Comparison of ENCODE assay signal across 11 cellular contexts in genomic region chr12:49297695-49298060, GRCh38. TPM values are rescaled to one million over a fixed set of nuclear protein-coding genes. Genes with fewer than 3 reads are reported as not detected.
DNase-seq lines count a peak whose midpoint lies in the region; ATAC-seq, FAIRE-seq and TF ChIP-seq lines count a peak whose summit lies in the region.
"Had no signal": no experiment of that assay in that cellular context is flagged by ENCODE, and none has a peak within 500 bp of the region (broad histone marks: within the 10 kb centered on the region; RNA-seq: fewer than 3 reads in every experiment).

No MANE protein-coding gene starts in this region.

- H3K9ac ChIP-seq in HepG2 (ENCODE audit: insufficient read depth, low read depth, low read length): no peak overlapping the region

- H2AFZ ChIP-seq in HepG2 (ENCODE audit: low read length): no peak overlapping the region

- TF ChIP-seq POLR2A in HepG2 (IDR thresholded peaks at IDR 0.05; ENCODE audit: insufficient read depth in 1 of 2, low read depth in 2 of 2, low read length in 2 of 2): no peak
- TF ChIP-seq POLR2A in right lobe of liver (IDR thresholded peaks at IDR 0.05): no peak

- intact Hi-C loops in HepG2 (cut with micrococcal nuclease; ENCODE audit: unreplicated experiment) (no loop called here), right lobe of liver (cut with DNase I) (no loop called here)

- POLR2A ChIA-PET in HepG2 (lab: Yijun Ruan, JAX): interaction anchor here (0.6 to 1.2 kb wide), 2 partner anchors 32 to 495 kb away, joined by 4 to 11 read pairs; no protein-coding TSS in a partner anchor
- POLR2A ChIA-PET in WTC11 (lab: Charles Lee): interaction anchor here (0.9 to 1.5 kb wide), 5 partner anchors 21 to 50 kb away, joined by 3 to 4 read pairs (median 3); partner anchors contain the start of gene TROAP

- no peak for DNase-seq in HepG2 (ENCODE audit: low spot score)
- no peak for DNase-seq in right lobe of liver
- no peak for DNase-seq in WTC11 (ENCODE audit: low spot score)
- DNase-seq in islet precursor cell: peak; percentile 51
- DNase-seq in midbrain (lab: John Stamatoyannopoulos, UW): no peak
- DNase-seq in activated gamma-delta T cell treated with Interleukin-2 at 50 U/mL for 16 hours: no peak
- DNase-seq in natural killer cell treated with Interleukin-12 subunit alpha and Interleukin-12 subunit beta and Interleukin-15 and Interleukin-18, amount 100 ng/mL, for 72 hours (ENCODE audit: low spot score): no peak

- no TSS peak for BruUV-seq in HepG2 (replicated peaks; lab: Mats Ljungman, UMichigan)

- no peaks in the 10 kb centered on the region for H3K9me3 ChIP-seq in HepG2 (ENCODE audit: low read length)
- H3K9me3 ChIP-seq in right lobe of liver: no peaks in the 10 kb centered on the region

- ATAC-seq in HepG2: no peak
- ATAC-seq in right lobe of liver: no peak
- no peak for ATAC-seq in WTC11
- no peak for ATAC-seq in GM19395 (IDR thresholded peaks at IDR 0.05; ENCODE audit: unreplicated experiment)
- ATAC-seq in natural killer cell treated with Interleukin-12 subunit alpha and Interleukin-12 subunit beta and Interleukin-15 and Interleukin-18, amount 100 ng/mL, for 72 hours: no peak

- no peak overlapping the region for H3K27ac Mint-ChIP-seq in WTC11
- no peak overlapping the region for H3K27ac Mint-ChIP-seq in natural killer cell treated with Interleukin-12 subunit alpha and Interleukin-12 subunit beta and Interleukin-15 and Interleukin-18, amount 100 ng/mL, for 72 hours

- H3K36me3 ChIP-seq in HepG2 (replicated peaks in 1 of 2; ENCODE audit: control insufficient read depth in 1 of 2, insufficient read depth in 2 of 2, low read length in 2 of 2) (no peaks in the 10 kb centered on the region), right lobe of liver (no peaks in the 10 kb centered on the region)

- no peaks in the 10 kb centered on the region for H3K36me3 Mint-ChIP-seq in WTC11
- no peaks in the 10 kb centered on the region for H3K36me3 Mint-ChIP-seq in natural killer cell treated with Interleukin-12 subunit alpha and Interleukin-12 subunit beta and Interleukin-15 and Interleukin-18, amount 100 ng/mL, for 72 hours

- no peak overlapping the region for H3K27ac ChIP-seq in HepG2 (ENCODE audit: extremely low read length, insufficient read depth, low read length)
- H3K27ac ChIP-seq in right lobe of liver: no peak overlapping the region
- H3K27ac ChIP-seq: epithelial cell of prostate had no signal

- H3K4me3 ChIP-seq in HepG2 (replicated peaks in 1 of 3; ENCODE audit: insufficient read depth in 1 of 3, low read depth in 2 of 3, low read length in 3 of 3) (peak overlapping the region in 1 of 3 experiments; percentile 71; a peak in 1 of 6 replicates), right lobe of liver (no peak overlapping the region)

- H3K27me3 Mint-ChIP-seq in WTC11 (ENCODE audit: low read depth): peaks cover 87% of the 10 kb centered on the region
- peaks cover 19 to 30% of the 10 kb centered on the region in 2 donors for H3K27me3 Mint-ChIP-seq in natural killer cell treated with Interleukin-12 subunit alpha and Interleukin-12 subunit beta and Interleukin-15 and Interleukin-18, amount 100 ng/mL, for 72 hours

- no peak for TF ChIP-seq RAD21 in HepG2 (CRISPR knock-in tag; IDR thresholded peaks at IDR 0.05)

- no peaks in the 10 kb centered on the region for H4K20me1 ChIP-seq in HepG2 (ENCODE audit: insufficient read depth, low read length)

- peaks cover 10% of the 10 kb centered on the region for H3K4me1 ChIP-seq in HepG2 (ENCODE audit: insufficient read depth, low read length)
- no peaks in the 10 kb centered on the region for H3K4me1 ChIP-seq in right lobe of liver

- no peak for TF ChIP-seq EP300 in HepG2 (IDR thresholded peaks at IDR 0.05; ENCODE audit: low read depth in 2 of 2, low read length in 2 of 2)
- no peak for TF ChIP-seq EP300 in HepG2 (CRISPR knock-in tag; IDR thresholded peaks at IDR 0.05; ENCODE audit: borderline replicate concordance)

- H3K4me1 Mint-ChIP-seq in WTC11: peaks cover 26% of the 10 kb centered on the region
- H3K4me1 Mint-ChIP-seq in natural killer cell treated with Interleukin-12 subunit alpha and Interleukin-12 subunit beta and Interleukin-15 and Interleukin-18, amount 100 ng/mL, for 72 hours (ENCODE audit: low read depth in 2 of 2): peaks cover 5% of the 10 kb centered on the region in 2 donors

- in situ Hi-C loops in HepG2 (cut with HindIII; ENCODE audit: extremely low pct_ligation_motif_present, low pct_unique_long_range_greater_than_20kb): no loop called here

- no peaks in the 10 kb centered on the region for H3K79me2 ChIP-seq in HepG2 (ENCODE audit: insufficient read depth, low read length)

- CTCF ChIA-PET in HepG2 (lab: Yijun Ruan, JAX; ENCODE audit: low intra/inter-chr PET ratio, low total read pairs) (interaction anchor here (1.2 to 1.4 kb wide), 3 partner anchors 9 to 45 kb away, joined by 3 to 4 read pairs (median 3); no protein-coding TSS in a partner anchor), WTC11 (lab: Charles Lee) (interaction anchor here (0.6 to 11.7 kb wide), 44 partner anchors 12 to 443 kb away, joined by 3 to 264 read pairs (median 4); partner anchors contain the start of genes C1QL4, DNAJC22, SPATS2 and TMBIM6)

- TF ChIP-seq CTCF in HepG2 (CRISPR knock-in tag; IDR thresholded peaks at IDR 0.05) (no peak), right lobe of liver (IDR thresholded peaks at IDR 0.05) (no peak), WTC11 (IDR thresholded peaks at IDR 0.05) (no peak)

- peak overlapping the region; percentile 80; the same call in 1 of the 2 replicates for H3K4me2 ChIP-seq in HepG2 (ENCODE audit: low read depth, low read length)

- FAIRE-seq in HepG2 (lab: Jason Lieb, UNC): no peak

- H3K9me3 Mint-ChIP-seq in WTC11: no peaks in the 10 kb centered on the region
- H3K9me3 Mint-ChIP-seq in natural killer cell treated with Interleukin-12 subunit alpha and Interleukin-12 subunit beta and Interleukin-15 and Interleukin-18, amount 100 ng/mL, for 72 hours: no peaks in the 10 kb centered on the region

- peak overlapping the region; percentile 62 for H3K4me3 Mint-ChIP-seq in WTC11
- H3K4me3 Mint-ChIP-seq in natural killer cell treated with Interleukin-12 subunit alpha and Interleukin-12 subunit beta and Interleukin-15 and Interleukin-18, amount 100 ng/mL, for 72 hours: no peak overlapping the region

- H3K27me3 ChIP-seq in HepG2 (ENCODE audit: control insufficient read depth in 1 of 2, insufficient read depth in 2 of 2, low read length in 2 of 2) (peaks cover 15 to 58% of the 10 kb centered on the region in 2 experiments), right lobe of liver (peaks cover 14 to 25% of the 10 kb centered on the region in 2 donors)

- 34% methylated on average over 8 of the region's 8 CpGs for WGBS in HepG2 (ENCODE audit: low lambda C conversion rate)
- WGBS in right lobe of liver (ENCODE audit: insufficient coverage, low coverage, low lambda C conversion rate, missing lambda C conversion rate): 18% methylated on average over 6 of the region's 8 CpGs

RNA-seq across cellular contexts. Expression of gene PRPH, which starts 2.7 kb away (rescaled TPM):
- not detected in 2 replicates for total RNA-seq in HepG2 (2016; rRNA removed; fragmentation: Illumina TruSeq; extraction: Trizol)
- total RNA-seq in HepG2 (2016; cell fraction: cytosol; rRNA removed; fragmentation: Illumina TruSeq; extraction: Trizol; ENCODE audit: low read depth): not detected in 2 replicates
- total RNA-seq in HepG2 (2016; cell fraction: insoluble cytoplasmic fraction; rRNA removed; fragmentation: Illumina TruSeq; extraction: Trizol): not detected in 2 replicates
- not detected in 2 replicates for total RNA-seq in HepG2 (2016; cell fraction: membrane; rRNA removed; fragmentation: Illumina TruSeq; extraction: Trizol)
- total RNA-seq in HepG2 (2016; cell fraction: nucleus; rRNA removed; fragmentation: Illumina TruSeq; extraction: Trizol): not detected in 2 replicates
- 0.12 and 0.51 TPM in 2 replicates for polyA plus RNA-seq in HepG2 (2011; rRNA removed)
- polyA plus RNA-seq in HepG2 (2011; cell fraction: cytosol; rRNA removed): 0.44 and 0.54 TPM in 2 replicates
- 0.16 and 0.35 TPM in 2 replicates for polyA plus RNA-seq in HepG2 (2011; cell fraction: nucleus; rRNA removed)
- polyA plus RNA-seq in HepG2 (2012): 0.36 TPM in 1 of 2 replicates, not detected in the other
- polyA plus RNA-seq in HepG2 (2016; cell fraction: cytosol; fragmentation: Illumina TruSeq; extraction: Trizol; ENCODE audit: low read depth): not detected in 2 replicates
- not detected in 2 replicates for polyA plus RNA-seq in HepG2 (2016; cell fraction: insoluble cytoplasmic fraction; fragmentation: Illumina TruSeq; extraction: Trizol; ENCODE audit: low read depth)
- 0.17 TPM in 1 of 2 replicates, not detected in the other for polyA plus RNA-seq in HepG2 (2016; cell fraction: membrane; fragmentation: Illumina TruSeq; extraction: Trizol; ENCODE audit: low read depth)
- not detected in 2 replicates for polyA plus RNA-seq in HepG2 (2016; cell fraction: nucleus; fragmentation: Illumina TruSeq; extraction: Trizol; ENCODE audit: insufficient read depth, low read depth)
- 0.08 and 0.51 TPM in 2 replicates for polyA minus RNA-seq in HepG2 (2011; rRNA and poly(A)+ RNA removed; ENCODE audit: low replicate concordance)
- not detected in 2 replicates for polyA minus RNA-seq in HepG2 (2011; cell fraction: cytosol; rRNA and poly(A)+ RNA removed)
- polyA minus RNA-seq in HepG2 (2011; cell fraction: nucleus; rRNA and poly(A)+ RNA removed): not detected in 2 replicates
- not detected for total RNA-seq in right lobe of liver
- 0.73 to 2.4 TPM (median 1.7 TPM) in 3 replicates for total RNA-seq in WTC11 (2021)
- total RNA-seq in natural killer cell treated with Interleukin-12 subunit alpha and Interleukin-12 subunit beta and Interleukin-15 and Interleukin-18, amount 100 ng/mL, for 72 hours: not detected
- total RNA-seq: SK-MEL-5 had no signal

RNA-seq across cellular contexts. Expression of gene TROAP, which starts 25.4 kb away (rescaled TPM):
- total RNA-seq in HepG2 (2016; rRNA removed; fragmentation: Illumina TruSeq; extraction: Trizol) (27.0 and 30.9 TPM in 2 replicates), right lobe of liver (1 to 10 TPM in 2 of 6 experiments, under 1 TPM in 4; 0.24 to 2.6 (median 0.93) TPM), WTC11 (2021) (78.5 to 89.2 TPM (median 80.0 TPM) in 3 replicates)
- total RNA-seq in HepG2 (2016; cell fraction: cytosol; rRNA removed; fragmentation: Illumina TruSeq; extraction: Trizol; ENCODE audit: low read depth): 39.0 and 40.8 TPM in 2 replicates
- 23.8 and 32.4 TPM in 2 replicates for total RNA-seq in HepG2 (2016; cell fraction: insoluble cytoplasmic fraction; rRNA removed; fragmentation: Illumina TruSeq; extraction: Trizol)
- 29.7 and 31.6 TPM in 2 replicates for total RNA-seq in HepG2 (2016; cell fraction: membrane; rRNA removed; fragmentation: Illumina TruSeq; extraction: Trizol)
- total RNA-seq in HepG2 (2016; cell fraction: nucleus; rRNA removed; fragmentation: Illumina TruSeq; extraction: Trizol): 29.6 and 32.8 TPM in 2 replicates
- 14.8 and 22.5 TPM in 2 replicates for polyA plus RNA-seq in HepG2 (2011; rRNA removed)
- polyA plus RNA-seq in HepG2 (2011; cell fraction: cytosol; rRNA removed): 5.9 and 12.4 TPM in 2 replicates
- 41.8 and 61.6 TPM in 2 replicates for polyA plus RNA-seq in HepG2 (2011; cell fraction: nucleus; rRNA removed)
- 10.3 and 16.7 TPM in 2 replicates for polyA plus RNA-seq in HepG2 (2012)
- 31.5 and 36.5 TPM in 2 replicates for polyA plus RNA-seq in HepG2 (2016; cell fraction: cytosol; fragmentation: Illumina TruSeq; extraction: Trizol; ENCODE audit: low read depth)
- polyA plus RNA-seq in HepG2 (2016; cell fraction: insoluble cytoplasmic fraction; fragmentation: Illumina TruSeq; extraction: Trizol; ENCODE audit: low read depth): 34.0 and 36.9 TPM in 2 replicates
- polyA plus RNA-seq in HepG2 (2016; cell fraction: membrane; fragmentation: Illumina TruSeq; extraction: Trizol; ENCODE audit: low read depth): 22.9 and 31.7 TPM in 2 replicates
- 91.9 and 95.0 TPM in 2 replicates for polyA plus RNA-seq in HepG2 (2016; cell fraction: nucleus; fragmentation: Illumina TruSeq; extraction: Trizol; ENCODE audit: insufficient read depth, low read depth)
- polyA minus RNA-seq in HepG2 (2011; rRNA and poly(A)+ RNA removed; ENCODE audit: low replicate concordance): 20.0 and 123 TPM in 2 replicates
- polyA minus RNA-seq in HepG2 (2011; cell fraction: cytosol; rRNA and poly(A)+ RNA removed): 6.9 and 7.2 TPM in 2 replicates
- 28.0 and 47.6 TPM in 2 replicates for polyA minus RNA-seq in HepG2 (2011; cell fraction: nucleus; rRNA and poly(A)+ RNA removed)
- total RNA-seq in natural killer cell treated with Interleukin-12 subunit alpha and Interleukin-12 subunit beta and Interleukin-15 and Interleukin-18, amount 100 ng/mL, for 72 hours: 100 to 1,000 TPM in 1 of 2 donors, 10 to 100 TPM in 1; 37.4 to 103 TPM

RNA-seq across cellular contexts. Expression of gene TUBA1C, which starts 32.8 kb away (rescaled TPM):
- total RNA-seq in HepG2 (2016; rRNA removed; fragmentation: Illumina TruSeq; extraction: Trizol) (693 and 807 TPM in 2 replicates), right lobe of liver (100 to 1,000 TPM in 2 of 6 experiments, 10 to 100 TPM in 4; 40.6 to 224 (median 68.7) TPM), WTC11 (2021) (458 to 540 TPM (median 478 TPM) in 3 replicates)
- 65.5 and 78.7 TPM in 2 replicates for total RNA-seq in HepG2 (2016; cell fraction: cytosol; rRNA removed; fragmentation: Illumina TruSeq; extraction: Trizol; ENCODE audit: low read depth)
- total RNA-seq in HepG2 (2016; cell fraction: insoluble cytoplasmic fraction; rRNA removed; fragmentation: Illumina TruSeq; extraction: Trizol): 710 and 734 TPM in 2 replicates
- 176 and 201 TPM in 2 replicates for total RNA-seq in HepG2 (2016; cell fraction: membrane; rRNA removed; fragmentation: Illumina TruSeq; extraction: Trizol)
- total RNA-seq in HepG2 (2016; cell fraction: nucleus; rRNA removed; fragmentation: Illumina TruSeq; extraction: Trizol): 210 and 226 TPM in 2 replicates
- 924 and 1,075 TPM in 2 replicates for polyA plus RNA-seq in HepG2 (2011; rRNA removed)
- polyA plus RNA-seq in HepG2 (2011; cell fraction: cytosol; rRNA removed): 1,098 and 1,321 TPM in 2 replicates
- 307 and 395 TPM in 2 replicates for polyA plus RNA-seq in HepG2 (2011; cell fraction: nucleus; rRNA removed)
- polyA plus RNA-seq in HepG2 (2012): 285 and 347 TPM in 2 replicates
- 102 and 118 TPM in 2 replicates for polyA plus RNA-seq in HepG2 (2016; cell fraction: cytosol; fragmentation: Illumina TruSeq; extraction: Trizol; ENCODE audit: low read depth)
- polyA plus RNA-seq in HepG2 (2016; cell fraction: insoluble cytoplasmic fraction; fragmentation: Illumina TruSeq; extraction: Trizol; ENCODE audit: low read depth): 1,000 and 1,082 TPM in 2 replicates
- polyA plus RNA-seq in HepG2 (2016; cell fraction: membrane; fragmentation: Illumina TruSeq; extraction: Trizol; ENCODE audit: low read depth): 180 and 223 TPM in 2 replicates
- 338 and 346 TPM in 2 replicates for polyA plus RNA-seq in HepG2 (2016; cell fraction: nucleus; fragmentation: Illumina TruSeq; extraction: Trizol; ENCODE audit: insufficient read depth, low read depth)
- polyA minus RNA-seq in HepG2 (2011; rRNA and poly(A)+ RNA removed; ENCODE audit: low replicate concordance): 2,204 and 5,291 TPM in 2 replicates
- 286 and 294 TPM in 2 replicates for polyA minus RNA-seq in HepG2 (2011; cell fraction: cytosol; rRNA and poly(A)+ RNA removed)
- 113 and 150 TPM in 2 replicates for polyA minus RNA-seq in HepG2 (2011; cell fraction: nucleus; rRNA and poly(A)+ RNA removed)
- total RNA-seq in natural killer cell treated with Interleukin-12 subunit alpha and Interleukin-12 subunit beta and Interleukin-15 and Interleukin-18, amount 100 ng/mL, for 72 hours: 100 to 1,000 TPM; 260 to 358 TPM

RNA-seq across cellular contexts. Expression of gene C1QL4, which starts 39.3 kb away (rescaled TPM):
- total RNA-seq in HepG2 (2016; rRNA removed; fragmentation: Illumina TruSeq; extraction: Trizol) (not detected in 2 replicates), right lobe of liver (not detected), WTC11 (2021) (0.92 to 1.2 TPM (median 1.2 TPM) in 3 replicates)
- total RNA-seq in HepG2 (2016; cell fraction: cytosol; rRNA removed; fragmentation: Illumina TruSeq; extraction: Trizol; ENCODE audit: low read depth): not detected in 2 replicates
- total RNA-seq in HepG2 (2016; cell fraction: insoluble cytoplasmic fraction; rRNA removed; fragmentation: Illumina TruSeq; extraction: Trizol): not detected in 2 replicates
- not detected in 2 replicates for total RNA-seq in HepG2 (2016; cell fraction: membrane; rRNA removed; fragmentation: Illumina TruSeq; extraction: Trizol)
- total RNA-seq in HepG2 (2016; cell fraction: nucleus; rRNA removed; fragmentation: Illumina TruSeq; extraction: Trizol): not detected in 2 replicates
- 0.03 TPM in 2 replicates for polyA plus RNA-seq in HepG2 (2011; rRNA removed)
- polyA plus RNA-seq in HepG2 (2011; cell fraction: cytosol; rRNA removed): 0.06 and 0.08 TPM in 2 replicates
- 0.07 TPM in 1 of 2 replicates, not detected in the other for polyA plus RNA-seq in HepG2 (2011; cell fraction: nucleus; rRNA removed)
- polyA plus RNA-seq in HepG2 (2012): 0.07 and 0.12 TPM in 2 replicates
- polyA plus RNA-seq in HepG2 (2016; cell fraction: cytosol; fragmentation: Illumina TruSeq; extraction: Trizol; ENCODE audit: low read depth): not detected in 2 replicates
- polyA plus RNA-seq in HepG2 (2016; cell fraction: insoluble cytoplasmic fraction; fragmentation: Illumina TruSeq; extraction: Trizol; ENCODE audit: low read depth): not detected in 2 replicates
- polyA plus RNA-seq in HepG2 (2016; cell fraction: membrane; fragmentation: Illumina TruSeq; extraction: Trizol; ENCODE audit: low read depth): not detected in 2 replicates
- not detected in 2 replicates for polyA plus RNA-seq in HepG2 (2016; cell fraction: nucleus; fragmentation: Illumina TruSeq; extraction: Trizol; ENCODE audit: insufficient read depth, low read depth)
- polyA minus RNA-seq in HepG2 (2011; rRNA and poly(A)+ RNA removed; ENCODE audit: low replicate concordance): 0.09 TPM in 1 of 2 replicates, not detected in the other
- polyA minus RNA-seq in HepG2 (2011; cell fraction: cytosol; rRNA and poly(A)+ RNA removed): not detected in 2 replicates
- polyA minus RNA-seq in HepG2 (2011; cell fraction: nucleus; rRNA and poly(A)+ RNA removed): not detected in 2 replicates
- not detected for total RNA-seq in natural killer cell treated with Interleukin-12 subunit alpha and Interleukin-12 subunit beta and Interleukin-15 and Interleukin-18, amount 100 ng/mL, for 72 hours
- total RNA-seq: subcutaneous adipose tissue had no signal

RNA-seq across cellular contexts. Expression of gene DNAJC22, which starts 49.0 kb away (rescaled TPM):
- 23.0 and 31.7 TPM in 2 replicates for total RNA-seq in HepG2 (2016; rRNA removed; fragmentation: Illumina TruSeq; extraction: Trizol)
- total RNA-seq in HepG2 (2016; cell fraction: cytosol; rRNA removed; fragmentation: Illumina TruSeq; extraction: Trizol; ENCODE audit: low read depth): 8.6 and 10.6 TPM in 2 replicates
- 28.2 and 31.3 TPM in 2 replicates for total RNA-seq in HepG2 (2016; cell fraction: insoluble cytoplasmic fraction; rRNA removed; fragmentation: Illumina TruSeq; extraction: Trizol)
- 31.0 and 32.2 TPM in 2 replicates for total RNA-seq in HepG2 (2016; cell fraction: membrane; rRNA removed; fragmentation: Illumina TruSeq; extraction: Trizol)
- 18.7 and 28.7 TPM in 2 replicates for total RNA-seq in HepG2 (2016; cell fraction: nucleus; rRNA removed; fragmentation: Illumina TruSeq; extraction: Trizol)
- polyA plus RNA-seq in HepG2 (2011; rRNA removed): 25.2 and 25.3 TPM in 2 replicates
- 21.8 and 23.4 TPM in 2 replicates for polyA plus RNA-seq in HepG2 (2011; cell fraction: cytosol; rRNA removed)
- polyA plus RNA-seq in HepG2 (2011; cell fraction: nucleus; rRNA removed): 17.7 and 19.2 TPM in 2 replicates
- 12.3 and 19.2 TPM in 2 replicates for polyA plus RNA-seq in HepG2 (2012)
- polyA plus RNA-seq in HepG2 (2016; cell fraction: cytosol; fragmentation: Illumina TruSeq; extraction: Trizol; ENCODE audit: low read depth): 8.0 and 8.6 TPM in 2 replicates
- polyA plus RNA-seq in HepG2 (2016; cell fraction: insoluble cytoplasmic fraction; fragmentation: Illumina TruSeq; extraction: Trizol; ENCODE audit: low read depth): 23.5 TPM in 2 replicates
- 19.8 and 20.5 TPM in 2 replicates for polyA plus RNA-seq in HepG2 (2016; cell fraction: membrane; fragmentation: Illumina TruSeq; extraction: Trizol; ENCODE audit: low read depth)
- polyA plus RNA-seq in HepG2 (2016; cell fraction: nucleus; fragmentation: Illumina TruSeq; extraction: Trizol; ENCODE audit: insufficient read depth, low read depth): 33.4 and 37.4 TPM in 2 replicates
- polyA minus RNA-seq in HepG2 (2011; rRNA and poly(A)+ RNA removed; ENCODE audit: low replicate concordance): 5.2 and 42.6 TPM in 2 replicates
- polyA minus RNA-seq in HepG2 (2011; cell fraction: cytosol; rRNA and poly(A)+ RNA removed): 11.0 and 11.7 TPM in 2 replicates
- 13.9 and 17.5 TPM in 2 replicates for polyA minus RNA-seq in HepG2 (2011; cell fraction: nucleus; rRNA and poly(A)+ RNA removed)
- total RNA-seq in right lobe of liver: 10 to 100 TPM; 36.5 to 49.1 (median 43.7) TPM
- 0.14 to 0.24 TPM (median 0.23 TPM) in 3 replicates for total RNA-seq in WTC11 (2021)
- not detected for total RNA-seq in natural killer cell treated with Interleukin-12 subunit alpha and Interleukin-12 subunit beta and Interleukin-15 and Interleukin-18, amount 100 ng/mL, for 72 hours

Comparison
In these comparisons a context has a peak if more than half of its experiments do, and no peak if none do; other contexts are left out.
1. RNA of gene TROAP, which starts 25.4 kb away (total RNA-seq): 37.4 to 103 TPM in natural killer cell treated with Interleukin-12 subunit alpha and Interleukin-12 subunit beta and Interleukin-15 and Interleukin-18, amount 100 ng/mL, for 72 hours, 78.5 to 89.2 TPM in WTC11 and 23.8 to 40.8 TPM in HepG2; 0.24 to 2.6 TPM in right lobe of liver; every median in the first group is over 4 times any median in the second.